In genomic region chr7:138350103-138350700, GRCh38 we compare ENCODE assay signal across 1 cellular context.
A peak's percentile ranks its signal among the peaks of the same experiment; 100 is the strongest.
TF ChIP-seq lines count a peak whose summit lies in the region.

No MANE protein-coding gene starts in this region.

TF ChIP-seq in K562, 482 proteins besides CTCF, POLR2A, EP300 and RAD21 (continued from another document and continues in another):
- TF ChIP-seq STAT5B (CRISPR knock-in tag; IDR thresholded peaks at IDR 0.05) (no peak), ZNF75A (CRISPR knock-in tag; IDR thresholded peaks at IDR 0.05) (peak; percentile 64; the same call in 1 of the 2 replicates), SMAD4 (CRISPR knock-in tag; conservative IDR thresholded peaks at IDR 0.05) (0 out of 2 replicates have a peak, but pooled peaks have one; percentile 16), PRPF4 (IDR thresholded peaks at IDR 0.05; ENCODE audit: insufficient read depth, low read depth, low read length, poor library complexity, severe bottlenecking) (no peak), E2F5 (CRISPR knock-in tag; IDR thresholded peaks at IDR 0.05) (no peak), FOXP1 (CRISPR knock-in tag; IDR thresholded peaks at IDR 0.05) (no peak), MLX (CRISPR knock-in tag; conservative IDR thresholded peaks at IDR 0.05) (no peak), CBX3 (IDR thresholded peaks at IDR 0.05; ENCODE audit: borderline replicate concordance in 1 of 2, low read length in 2 of 2) (peak in 1 of 2 experiments; percentile 35; a peak in 1 of 3 replicates), CXXC5 (CRISPR knock-in tag; IDR thresholded peaks at IDR 0.05) (peak; percentile 34; the same call in 1 of the 2 replicates), THRB (CRISPR knock-in tag; conservative IDR thresholded peaks at IDR 0.05) (0 out of 2 replicates have a peak, but pooled peaks have one; percentile 3), NR2C2 (CRISPR knock-in tag; IDR thresholded peaks at IDR 0.05) (no peak), NR2C2 (tag; IDR thresholded peaks at IDR 0.05) (0 out of 2 replicates have a peak, but pooled peaks have one; percentile 36), CREB3 (tag; conservative IDR thresholded peaks at IDR 0.05; ENCODE audit: low read depth) (peak; percentile 27), PTBP1 (IDR thresholded peaks at IDR 0.05; ENCODE audit: low read depth, low read length) (no peak), BACH1 (tag; IDR thresholded peaks at IDR 0.05) (no peak), TEAD4 (IDR thresholded peaks at IDR 0.05; ENCODE audit: low read length) (no peak), TEAD4 (CRISPR knock-in tag; IDR thresholded peaks at IDR 0.05; ENCODE audit: borderline replicate concordance) (no peak), ZNF274 (IDR thresholded peaks at IDR 0.05; ENCODE audit: borderline replicate concordance, low read depth, low read length) (no peak), SPI1 (IDR thresholded peaks at IDR 0.05; ENCODE audit: borderline replicate concordance, low read depth, low read length) (no peak), ZNF239 (CRISPR knock-in tag; IDR thresholded peaks at IDR 0.05) (no peak; the same call in 1 of the 2 replicates), NR4A1 (CRISPR knock-in tag; IDR thresholded peaks at IDR 0.05) (no peak), NR4A1 (tag; IDR thresholded peaks at IDR 0.05) (peak; percentile 53; the same call in 1 of the 2 replicates), ZNF217 (CRISPR knock-in tag; IDR thresholded peaks at IDR 0.05) (no peak), ZNF263 (CRISPR knock-in tag; IDR thresholded peaks at IDR 0.05; ENCODE audit: borderline replicate concordance) (no peak), MECOM (CRISPR knock-in tag; IDR thresholded peaks at IDR 0.05) (no peak), ZNF707 (CRISPR knock-in tag; conservative IDR thresholded peaks at IDR 0.05) (peak; percentile 42; the same call in 1 of the 2 replicates), TFE3 (CRISPR knock-in tag; IDR thresholded peaks at IDR 0.05) (no peak; the same call in 1 of the 2 replicates), NFYB (IDR thresholded peaks at IDR 0.05; ENCODE audit: extremely low read depth, insufficient read length) (no peak), CSDE1 (IDR thresholded peaks at IDR 0.05) (no peak), ZNF277 (CRISPR knock-in tag; IDR thresholded peaks at IDR 0.05; ENCODE audit: borderline replicate concordance) (no peak), KDM5B (IDR thresholded peaks at IDR 0.05; ENCODE audit: insufficient replicate concordance, low read depth, low read length) (no peak), ZNF696 (CRISPR knock-in tag; conservative IDR thresholded peaks at IDR 0.05) (no peak), HINFP (tag; conservative IDR thresholded peaks at IDR 0.05; ENCODE audit: low read depth) (peak; percentile 36; the same call in 1 of the 2 replicates), ZNF699 (CRISPR knock-in tag; IDR thresholded peaks at IDR 0.05; ENCODE audit: insufficient replicate concordance) (no peak), ELK3 (CRISPR knock-in tag; IDR thresholded peaks at IDR 0.05) (peak; percentile 31; the same call in 1 of the 2 replicates), KDM4B (IDR thresholded peaks at IDR 0.05; ENCODE audit: borderline replicate concordance in 2 of 2, low read depth in 1 of 2) (no peak), ZNF143 (CRISPR knock-in tag; IDR thresholded peaks at IDR 0.05) (no peak), ZBTB40 (IDR thresholded peaks at IDR 0.05) (no peak), ZBTB40 (CRISPR knock-in tag; IDR thresholded peaks at IDR 0.05) (no peak), KLF13 (tag; IDR thresholded peaks at IDR 0.05; ENCODE audit: borderline replicate concordance, low read depth) (peak; percentile 50; the same call in 1 of the 2 replicates), TEAD2 (tag; IDR thresholded peaks at IDR 0.05) (no peak), MAFK (IDR thresholded peaks at IDR 0.05; ENCODE audit: low read length) (no peak), HDAC1 (IDR thresholded peaks at IDR 0.05) (no peak), LCOR (CRISPR knock-in tag; IDR thresholded peaks at IDR 0.05) (no peak), DNMT1 (IDR thresholded peaks at IDR 0.05) (no peak)
